8 cellular contexts compared by ENCODE assay signal in the genomic region with DNA sequence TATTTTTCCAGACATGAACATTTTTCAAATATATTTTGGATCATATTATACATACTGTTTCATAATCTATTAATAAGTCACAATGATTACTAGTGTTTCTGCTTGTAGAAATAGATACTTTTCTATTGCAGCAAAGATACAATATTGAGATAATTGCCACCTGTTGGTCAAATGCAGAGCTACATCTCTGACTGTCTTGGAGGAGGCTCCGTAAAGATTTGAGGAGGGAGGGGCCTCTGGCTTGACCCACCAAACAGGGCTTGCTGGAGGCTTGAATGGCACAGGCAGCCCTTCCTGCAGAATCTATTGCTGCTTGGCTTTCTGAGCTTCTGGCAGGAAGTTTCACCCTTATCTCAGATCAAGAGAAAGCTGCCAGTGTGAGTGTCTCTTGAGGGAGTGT.
DNase-seq lines count a peak whose midpoint lies in the region; ATAC-seq lines count a peak whose summit lies in the region.

No MANE protein-coding gene starts in this region.

- peak; percentile 77 for DNase-seq in DMS 273 (lab: John Stamatoyannopoulos, UW; ENCODE audit: unreplicated experiment)
- DNase-seq in DMS 273 treated with DMSO at 0.1 percent for 48 hours (lab: John Stamatoyannopoulos, UW): no peak
- peak; percentile 4 for DNase-seq in MV-4-11 (lab: John Stamatoyannopoulos, UW)
- peak; percentile 18 for DNase-seq in activated T-cell treated with anti-CD3 and anti-CD28 coated beads, Interleukin-2, amount 50 U/mL, for 1 hour
- peak; percentile 23 for DNase-seq in glomerular visceral epithelial cell (ENCODE audit: extremely low spot score)
- peak; percentile 6 for DNase-seq in retina

- ATAC-seq in GM21723 (IDR thresholded peaks at IDR 0.05; ENCODE audit: unreplicated experiment) (peak; percentile 74), HG03457 (IDR thresholded peaks at IDR 0.05; ENCODE audit: unreplicated experiment) (no peak)
